In genomic region chr16:57113664-57114063, GRCh38 we compare ENCODE assay signal across 23 cellular contexts. TPM values are rescaled to one million over a fixed set of nuclear protein-coding genes. Genes with fewer than 3 reads are reported as not detected.
A peak's percentile ranks its signal among the peaks of the same experiment; 100 is the strongest.
DNase-seq lines count a peak whose midpoint lies in the region; ATAC-seq, FAIRE-seq and TF ChIP-seq lines count a peak whose summit lies in the region.
"Had no signal": no experiment of that assay in that cellular context is flagged by ENCODE, and none has a peak within 500 bp of the region (broad histone marks: within the 10 kb centered on the region; RNA-seq: fewer than 3 reads in every experiment).

No MANE protein-coding gene starts in this region.

- 27% methylated on average over 5 of the region's 5 CpGs for WGBS in K562 (ENCODE audit: insufficient coverage, low coverage, missing lambda C conversion rate)

- no peaks in the 10 kb centered on the region for H3K36me3 ChIP-seq in K562 (ENCODE audit: control insufficient read depth, insufficient read depth, low read length)

- peak; percentile 28 for FAIRE-seq in GM19239 (lab: Jason Lieb, UNC)
- no peak for FAIRE-seq in K562 (lab: Jason Lieb, UNC)
- FAIRE-seq: A204.1, D721Med had no signal

- no peak for TF ChIP-seq RAD21 in K562 (CRISPR knock-in tag; conservative IDR thresholded peaks at IDR 0.05 in 1 of 2, IDR thresholded peaks at IDR 0.05 in 1 of 2)

- no peaks in the 10 kb centered on the region for H3K36me3 Mint-ChIP-seq in stimulated activated effector memory CD8-positive, alpha-beta T cell treated with anti-CD3 and anti-CD28 coated beads, Interleukin-12 subunit alpha, Interleukin-12 subunit beta, amount 100 ng/mL, for 72 hours
- H3K36me3 Mint-ChIP-seq: T-cell had no signal

- H3K27me3 ChIP-seq in K562 (ENCODE audit: control insufficient read depth in 2 of 2, insufficient read depth in 2 of 2, low read length in 2 of 2) (no peaks in the 10 kb centered on the region; a peak in 1 of 5 replicates), layer of hippocampus (ENCODE audit: control insufficient read depth, insufficient read depth, low read length) (no peaks in the 10 kb centered on the region)
- H3K27me3 ChIP-seq: BLaER1, SJSA1 had no signal

- ATAC-seq in K562 (no peak), GM19395 (IDR thresholded peaks at IDR 0.05; ENCODE audit: unreplicated experiment) (no peak)
- no peak for ATAC-seq in stimulated activated effector memory CD8-positive, alpha-beta T cell treated with anti-CD3 and anti-CD28 coated beads, Interleukin-12 subunit alpha, Interleukin-12 subunit beta, amount 100 ng/mL, for 72 hours
- ATAC-seq: PC-3, T-cell had no signal

- in situ Hi-C loops in K562 (cut with MboI): no loop called here

- H2AFZ ChIP-seq in K562 (ENCODE audit: low read depth, low read length): no peak overlapping the region

- peaks cover 19 to 24% of the 10 kb centered on the region in 2 experiments for H3K4me1 ChIP-seq in K562 (replicated peaks in 1 of 2; ENCODE audit: control insufficient read depth in 2 of 2, insufficient read depth in 2 of 2, low read length in 2 of 2)

- peak overlapping the region; percentile 12 for H3K27ac Mint-ChIP-seq in stimulated activated effector memory CD8-positive, alpha-beta T cell treated with anti-CD3 and anti-CD28 coated beads, Interleukin-12 subunit alpha, Interleukin-12 subunit beta, amount 100 ng/mL, for 72 hours
- H3K27ac Mint-ChIP-seq: CD4-positive, alpha-beta T cell; T-cell had no signal

- TF ChIP-seq POLR2A in K562 (conservative IDR thresholded peaks at IDR 0.05): no peak

- H3K9ac ChIP-seq in K562 (ENCODE audit: insufficient read depth in 1 of 2, low read depth in 2 of 2, low read length in 2 of 2): no peak overlapping the region; a peak in 1 of 4 replicates
- H3K9ac ChIP-seq: BLaER1 had no signal

- CTCF ChIA-PET in K562 (lab: Yijun Ruan, JAX; ENCODE audit: low intra/inter-chr PET ratio): no interaction called here

- no TSS peak for BruUV-seq in K562 (replicated peaks; lab: Mats Ljungman, UMichigan)

- POLR2A ChIA-PET in K562 (lab: Yijun Ruan, JAX): interaction anchor here (0.7 to 1.8 kb wide), 2 partner anchors 13 to 578 kb away, joined by 3 to 5 read pairs; no protein-coding TSS in a partner anchor

- H3K79me2 ChIP-seq in K562 (ENCODE audit: control insufficient read depth, insufficient read depth, low read length): no peaks in the 10 kb centered on the region

- no peak overlapping the region for H3K4me2 ChIP-seq in K562 (ENCODE audit: insufficient read depth, low read length)

- no peak for DNase-seq in GM19239 (ENCODE audit: insufficient read length, low spot score)
- DNase-seq in K562 (ENCODE audit: extremely low read depth in 1 of 4, low spot score in 3 of 4): no peak
- no peak for DNase-seq in stimulated activated effector memory CD8-positive, alpha-beta T cell treated with anti-CD3 and anti-CD28 coated beads, Interleukin-12 subunit alpha, Interleukin-12 subunit beta, amount 100 ng/mL, for 72 hours (ENCODE audit: low spot score in 2 of 2)
- DNase-seq in NCI-H1694 treated with DMSO at 0.1 percent for 48 hours (lab: John Stamatoyannopoulos, UW): no peak
- no peak for DNase-seq in SHP77 treated with DMSO at 0.1 percent for 48 hours (lab: John Stamatoyannopoulos, UW)
- DNase-seq in NCI-H2029 (lab: John Stamatoyannopoulos, UW): no peak
- DNase-seq: CD4-positive, alpha-beta T cell; H9; NCI-H1092; NCI-H187 treated with DMSO at 0.1 percent for 48 hours; NCI-H2107; NCI-H446; NCI-H524 treated with DMSO at 0.1 percent for 48 hours; NK-92 treated with Interleukin-12 subunit alpha and Interleukin-12 subunit beta, amount 100 ng/mL, for 24 hours; PC-3; T-cell had no signal

- TF ChIP-seq EP300 in K562 (IDR thresholded peaks at IDR 0.05; ENCODE audit: low read length): no peak

- H3K4me3 ChIP-seq in K562: no peak overlapping the region
- H3K4me3 ChIP-seq: BLaER1, SJSA1 had no signal

- no peak overlapping the region for H3K4me3 Mint-ChIP-seq in stimulated activated effector memory CD8-positive, alpha-beta T cell treated with anti-CD3 and anti-CD28 coated beads, Interleukin-12 subunit alpha, Interleukin-12 subunit beta, amount 100 ng/mL, for 72 hours
- H3K4me3 Mint-ChIP-seq: CD4-positive, alpha-beta T cell; H9; T-cell had no signal

- no peaks in the 10 kb centered on the region for H3K9me3 ChIP-seq in K562 (replicated peaks; ENCODE audit: control insufficient read depth, insufficient read depth, low read depth, low read length)
- H3K9me3 ChIP-seq: BLaER1, SJSA1 had no signal

- H3K27ac ChIP-seq in K562 (ENCODE audit: extremely low read depth, low read depth, low read length): no peak overlapping the region
- peak overlapping the region; percentile 98 for H3K27ac ChIP-seq in layer of hippocampus (ENCODE audit: low read depth, low read length)
- H3K27ac ChIP-seq: HL-60, SJSA1 had no signal

- TF ChIP-seq CTCF in K562 (IDR thresholded peaks at IDR 0.05 in 2 of 3, conservative IDR thresholded peaks at IDR 0.05 in 1 of 3; ENCODE audit: insufficient read depth in 2 of 3, low read depth in 1 of 3, low read length in 3 of 3): no peak

- peaks cover 6% of the 10 kb centered on the region for H3K4me1 Mint-ChIP-seq in stimulated activated effector memory CD8-positive, alpha-beta T cell treated with anti-CD3 and anti-CD28 coated beads, Interleukin-12 subunit alpha, Interleukin-12 subunit beta, amount 100 ng/mL, for 72 hours

- intact Hi-C loops in K562 (cut with micrococcal nuclease): no loop called here

- H4K20me1 ChIP-seq in K562 (replicated peaks; ENCODE audit: control insufficient read depth, insufficient read depth, low read length): 0 out of 2 replicates have a peak, but pooled peaks cover 3% of the 10 kb centered on the region

- H3K9me3 Mint-ChIP-seq in stimulated activated effector memory CD8-positive, alpha-beta T cell treated with anti-CD3 and anti-CD28 coated beads, Interleukin-12 subunit alpha, Interleukin-12 subunit beta, amount 100 ng/mL, for 72 hours: no peaks in the 10 kb centered on the region
- H3K9me3 Mint-ChIP-seq: CD4-positive, alpha-beta T cell; H9; T-cell had no signal

- no peaks in the 10 kb centered on the region for H3K9me1 ChIP-seq in K562 (ENCODE audit: control insufficient read depth, insufficient read depth, low read length)

TF ChIP-seq in K562, 482 proteins besides CTCF, POLR2A, EP300 and RAD21:
- 0 out of 2 replicates have a peak, but pooled peaks have one; percentile 39 for TF ChIP-seq PTBP1 (IDR thresholded peaks at IDR 0.05; ENCODE audit: low read depth, low read length)
- peak; percentile 56 to 60 for TF ChIP-seq KDM1A (IDR thresholded peaks at IDR 0.05)
- TF ChIP-seq ADNP (tag; IDR thresholded peaks at IDR 0.05): peak; percentile 49; the same call in 1 of the 2 replicates
- TF ChIP-seq ZFP36 (IDR thresholded peaks at IDR 0.05; ENCODE audit: low read depth, low read length, partially characterized antibody): peak; percentile 46
- TF ChIP-seq RBM25 (IDR thresholded peaks at IDR 0.05; ENCODE audit: low read depth, low read length, severe bottlenecking): peak; percentile 64
- TF ChIP-seq BCOR (IDR thresholded peaks at IDR 0.05): peak; percentile 95
- TF ChIP-seq, protein P1, sequence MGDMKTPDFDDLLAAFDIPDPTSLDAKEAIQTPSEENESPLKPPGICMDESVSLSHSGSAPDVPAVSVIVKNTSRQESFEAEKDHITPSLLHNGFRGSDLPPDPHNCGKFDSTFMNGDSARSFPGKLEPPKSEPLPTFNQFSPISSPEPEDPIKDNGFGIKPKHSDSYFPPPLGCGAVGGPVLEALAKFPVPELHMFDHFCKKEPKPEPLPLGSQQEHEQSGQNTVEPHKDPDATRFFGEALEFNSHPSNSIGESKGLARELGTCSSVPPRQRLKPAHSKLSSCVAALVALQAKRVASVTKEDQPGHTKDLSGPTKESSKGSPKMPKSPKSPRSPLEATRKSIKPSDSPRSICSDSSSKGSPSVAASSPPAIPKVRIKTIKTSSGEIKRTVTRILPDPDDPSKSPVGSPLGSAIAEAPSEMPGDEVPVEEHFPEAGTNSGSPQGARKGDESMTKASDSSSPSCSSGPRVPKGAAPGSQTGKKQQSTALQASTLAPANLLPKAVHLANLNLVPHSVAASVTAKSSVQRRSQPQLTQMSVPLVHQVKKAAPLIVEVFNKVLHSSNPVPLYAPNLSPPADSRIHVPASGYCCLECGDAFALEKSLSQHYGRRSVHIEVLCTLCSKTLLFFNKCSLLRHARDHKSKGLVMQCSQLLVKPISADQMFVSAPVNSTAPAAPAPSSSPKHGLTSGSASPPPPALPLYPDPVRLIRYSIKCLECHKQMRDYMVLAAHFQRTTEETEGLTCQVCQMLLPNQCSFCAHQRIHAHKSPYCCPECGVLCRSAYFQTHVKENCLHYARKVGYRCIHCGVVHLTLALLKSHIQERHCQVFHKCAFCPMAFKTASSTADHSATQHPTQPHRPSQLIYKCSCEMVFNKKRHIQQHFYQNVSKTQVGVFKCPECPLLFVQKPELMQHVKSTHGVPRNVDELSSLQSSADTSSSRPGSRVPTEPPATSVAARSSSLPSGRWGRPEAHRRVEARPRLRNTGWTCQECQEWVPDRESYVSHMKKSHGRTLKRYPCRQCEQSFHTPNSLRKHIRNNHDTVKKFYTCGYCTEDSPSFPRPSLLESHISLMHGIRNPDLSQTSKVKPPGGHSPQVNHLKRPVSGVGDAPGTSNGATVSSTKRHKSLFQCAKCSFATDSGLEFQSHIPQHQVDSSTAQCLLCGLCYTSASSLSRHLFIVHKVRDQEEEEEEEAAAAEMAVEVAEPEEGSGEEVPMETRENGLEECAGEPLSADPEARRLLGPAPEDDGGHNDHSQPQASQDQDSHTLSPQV (IDR thresholded peaks at IDR 0.05): no peak
- TF ChIP-seq NBN (IDR thresholded peaks at IDR 0.05; ENCODE audit: low read depth): no peak
TF ChIP-seq in K562: peak in this region for 6.

RNA-seq across cellular contexts. Expression of gene CPNE2, which starts 21.3 kb away (rescaled TPM):
- 13.7 and 32.7 TPM in 2 replicates for total RNA-seq in K562 (2011; cell fraction: chromatin; rRNA removed; ENCODE audit: low replicate concordance)
- total RNA-seq in K562 (2011; cell fraction: nucleolus; rRNA removed): 12.5 and 13.5 TPM in 2 replicates
- 13.3 and 19.4 TPM in 2 replicates for total RNA-seq in K562 (2011; cell fraction: nucleoplasm; rRNA removed)
- total RNA-seq in K562 (2014; rRNA removed): 7.0 and 7.3 TPM in 2 replicates
- total RNA-seq in K562 (2014; rRNA removed; fragmentation: Illumina TruSeq; extraction: Trizol): 4.2 and 5.0 TPM in 2 replicates
- 7.7 and 8.6 TPM in 2 replicates for total RNA-seq in K562 (2015; rRNA removed; fragmentation: Illumina TruSeq; extraction: Trizol)
- 9.5 and 10.6 TPM in 2 replicates for total RNA-seq in K562 (2021)
- polyA plus RNA-seq in K562 (2011; rRNA removed): 13.9 and 26.9 TPM in 2 replicates
- 28.1 and 34.9 TPM in 2 replicates for polyA plus RNA-seq in K562 (2011; cell fraction: cytosol; rRNA removed)
- 14.0 and 18.6 TPM in 2 replicates for polyA plus RNA-seq in K562 (2011; cell fraction: nucleus; rRNA removed)
- 14.1 and 33.3 TPM in 2 replicates for polyA plus RNA-seq in K562 (2012)
- 11.8 and 14.1 TPM in 2 replicates for polyA plus RNA-seq in K562 (2014; fragmentation: Illumina TruSeq; extraction: Trizol)
- polyA plus RNA-seq in K562 (2014; fragmentation: Nextera tagmentation; extraction: Ambion mirVana): 1 to 10 TPM; 3.0 to 3.8 TPM
- polyA plus RNA-seq in K562 (2014; rRNA removed): 11.7 and 14.0 TPM in 2 replicates
- 8.9 and 12.3 TPM in 2 replicates for polyA minus RNA-seq in K562 (2011; rRNA and poly(A)+ RNA removed)
- 7.7 and 8.6 TPM in 2 replicates for polyA minus RNA-seq in K562 (2011; cell fraction: cytosol; rRNA and poly(A)+ RNA removed)
- 6.6 and 9.8 TPM in 2 replicates for polyA minus RNA-seq in K562 (2011; cell fraction: nucleus; rRNA and poly(A)+ RNA removed)
